8 cellular contexts compared by ENCODE assay signal in genomic region chr12:52032797-52033505, GRCh38. TPM values are rescaled to one million over a fixed set of nuclear protein-coding genes. Genes with fewer than 3 reads are reported as not detected.
DNase-seq lines count a peak whose midpoint lies in the region; ATAC-seq and TF ChIP-seq lines count a peak whose summit lies in the region.

No MANE protein-coding gene starts in this region.

- H3K4me1 ChIP-seq in vagina: peaks cover 40% of the 10 kb centered on the region

- no peaks in the 10 kb centered on the region for H3K9me3 ChIP-seq in vagina

- H3K4me3 Mint-ChIP-seq in T-helper 1 cell treated with Interleukin-12 subunit alpha and Interleukin-12 subunit beta and Interleukin-4 antibody, amounts not matched to agents 30 μg/mL and 1 μg/mL, for 36 hours: peak overlapping the region; percentile 66

- intact Hi-C loops in left ventricle myocardium superior (cut with micrococcal nuclease): no loop called here
- intact Hi-C loops in vagina (cut with DNase I): no loop called here

- ATAC-seq in HG02884 (IDR thresholded peaks at IDR 0.05; ENCODE audit: unreplicated experiment): peak; percentile 94
- peak; percentile 92 for ATAC-seq in left ventricle myocardium superior

- no peaks in the 10 kb centered on the region for H3K36me3 Mint-ChIP-seq in T-helper 1 cell treated with Interleukin-12 subunit alpha and Interleukin-12 subunit beta and Interleukin-4 antibody, amounts not matched to agents 30 μg/mL and 1 μg/mL, for 36 hours (ENCODE audit: low read depth)

- H3K9me3 Mint-ChIP-seq in T-helper 1 cell treated with Interleukin-12 subunit alpha and Interleukin-12 subunit beta and Interleukin-4 antibody, amounts not matched to agents 30 μg/mL and 1 μg/mL, for 36 hours: no peaks in the 10 kb centered on the region

- H3K27ac ChIP-seq in vagina: peak overlapping the region; percentile 98

- peak overlapping the region; percentile 62 for H3K27ac Mint-ChIP-seq in T-helper 1 cell treated with Interleukin-12 subunit alpha and Interleukin-12 subunit beta and Interleukin-4 antibody, amounts not matched to agents 30 μg/mL and 1 μg/mL, for 36 hours

- H3K4me3 ChIP-seq in vagina: peak overlapping the region; percentile 36 to 39

- peaks cover 36% of the 10 kb centered on the region for H3K27me3 Mint-ChIP-seq in T-helper 1 cell treated with Interleukin-12 subunit alpha and Interleukin-12 subunit beta and Interleukin-4 antibody, amounts not matched to agents 30 μg/mL and 1 μg/mL, for 36 hours (ENCODE audit: low read depth)

- no peak for TF ChIP-seq CTCF in vagina (IDR thresholded peaks at IDR 0.05)

- TF ChIP-seq POLR2A in GM15510 (IDR thresholded peaks at IDR 0.05; ENCODE audit: borderline replicate concordance, extremely low read depth, insufficient read length): peak; percentile 53
- peak; percentile 48 to 93 for TF ChIP-seq POLR2A in vagina (IDR thresholded peaks at IDR 0.05)

- no peaks in the 10 kb centered on the region for H3K27me3 ChIP-seq in vagina

- no peaks in the 10 kb centered on the region for H3K36me3 ChIP-seq in vagina

- H3K4me1 Mint-ChIP-seq in T-helper 1 cell treated with Interleukin-12 subunit alpha and Interleukin-12 subunit beta and Interleukin-4 antibody, amounts not matched to agents 30 μg/mL and 1 μg/mL, for 36 hours (ENCODE audit: low read depth): peaks cover 21% of the 10 kb centered on the region

- DNase-seq in NCI-H1694 (lab: John Stamatoyannopoulos, UW) (peak; percentile 87), amygdala (lab: John Stamatoyannopoulos, UW) (peak; percentile 46 to 99 (median 94)), left ventricle myocardium superior (peak; percentile 98), pulmonary artery endothelial cell (ENCODE audit: low read depth, low spot score) (peak; percentile 94), vagina (ENCODE audit: extremely low spot score in 2 of 2) (peak in 1 of 2 donors; percentile 99)

RNA-seq across cellular contexts. Expression of gene NR4A1, which starts 18.3 kb away (rescaled TPM):
- 58.9 TPM for total RNA-seq in left ventricle myocardium superior
- total RNA-seq in pulmonary artery endothelial cell: 1.1 and 1.5 TPM in 2 replicates
- 465 TPM for total RNA-seq in vagina

RNA-seq across cellular contexts. Expression of gene TAMALIN, which starts 26.2 kb away (rescaled TPM):
- total RNA-seq in left ventricle myocardium superior: 22.2 TPM
- 42.7 and 42.8 TPM in 2 replicates for total RNA-seq in pulmonary artery endothelial cell
- 47.1 TPM for total RNA-seq in vagina

RNA-seq across cellular contexts. Expression of gene ATG101, which starts 36.8 kb away (rescaled TPM):
- total RNA-seq in left ventricle myocardium superior: 26.5 TPM
- 70.2 and 92.9 TPM in 2 replicates for total RNA-seq in pulmonary artery endothelial cell
- 27.7 TPM for total RNA-seq in vagina

RNA-seq across cellular contexts. Expression of gene SMIM41, which starts 46.6 kb away (rescaled TPM):
- total RNA-seq in left ventricle myocardium superior (not detected), pulmonary artery endothelial cell (0.07 and 0.21 TPM in 2 replicates), vagina (1.5 TPM)

Comparison
In these comparisons a context has a peak if more than half of its experiments do, and no peak if none do; other contexts are left out.
1. RNA of gene NR4A1, which starts 18.3 kb away (total RNA-seq): 465 TPM in vagina (single experiment) and 58.9 TPM in left ventricle myocardium superior (single experiment); 1.1 to 1.5 TPM in pulmonary artery endothelial cell; every median in the first group is over 10 times any median in the second.